13 cellular contexts compared by ENCODE assay signal in genomic region chr4:86921608-86922252, GRCh38. TPM values are rescaled to one million over a fixed set of nuclear protein-coding genes. Genes with fewer than 3 reads are reported as not detected.
DNase-seq lines count a peak whose midpoint lies in the region; ATAC-seq, FAIRE-seq and TF ChIP-seq lines count a peak whose summit lies in the region.
"Had no signal": no experiment of that assay in that cellular context is flagged by ENCODE, and none has a peak within 500 bp of the region (broad histone marks: within the 10 kb centered on the region; RNA-seq: fewer than 3 reads in every experiment).

No MANE protein-coding gene starts in this region.

- H3K9me3 Mint-ChIP-seq in CD14-positive monocyte, result peaks cover 0 to 7% (median 0%) of the 10 kb centered on the region in 7 donors
- H3K9me3 Mint-ChIP-seq: neural crest cell had no signal

- POLR2A ChIA-PET in HepG2 (lab: Yijun Ruan, JAX), result interaction anchor here (1.5 to 2.2 kb wide), 2 partner anchors 14 to 85 kb away, joined by 17 to 21 read pairs; partner anchors contain the start of gene AFF1

- FAIRE-seq in bronchial epithelial cell (lab: Jason Lieb, UNC) (no peak), HepG2 (lab: Jason Lieb, UNC) (no peak)
- FAIRE-seq: kidney had no signal

- no peak overlapping the region for H2AFZ ChIP-seq in HepG2 (ENCODE audit: low read length)

- H3K79me2 ChIP-seq in HepG2 (ENCODE audit: insufficient read depth, low read length), result no peaks in the 10 kb centered on the region

- DNase-seq in CD14-positive monocyte (ENCODE audit: low spot score) (no peak), MV-4-11 (lab: John Stamatoyannopoulos, UW) (peak; percentile 86), bronchial epithelial cell (ENCODE audit: low read depth) (peak; percentile 79), HepG2 (ENCODE audit: low spot score) (no peak), epidermal melanocyte (ENCODE audit: insufficient read length, low spot score) (no peak), GM10266 (ENCODE audit: extremely low spot score) (no peak), NCI-H526 (lab: John Stamatoyannopoulos, UW) (no peak), NCI-H128 (lab: John Stamatoyannopoulos, UW; ENCODE audit: unreplicated experiment) (no peak)
- DNase-seq: kidney had no signal

- H3K36me3 Mint-ChIP-seq in CD14-positive monocyte, result peaks cover 0 to 10% of the 10 kb centered on the region in 2 donors

- H3K4me3 ChIP-seq in bronchial epithelial cell (ENCODE audit: low read depth, low read length) (no peak overlapping the region), HepG2 (replicated peaks in 1 of 3; ENCODE audit: insufficient read depth in 1 of 3, low read depth in 2 of 3, low read length in 3 of 3) (no peak overlapping the region)
- H3K4me3 ChIP-seq: GM12878 had no signal

- in situ Hi-C loops in HepG2 (cut with HindIII; ENCODE audit: extremely low pct_ligation_motif_present, low pct_unique_long_range_greater_than_20kb), result loop anchor here (5.0 to 10.0 kb wide), 2 partner anchors 171 to 313 kb away; no protein-coding TSS in a partner anchor

- 93% methylated on average over 1 of the region's 1 CpG for WGBS in HepG2 (ENCODE audit: low lambda C conversion rate)

- H3K27ac Mint-ChIP-seq in CD14-positive monocyte, result peak overlapping the region; percentile 64 to 94 (median 78)
- H3K27ac Mint-ChIP-seq: activated CD8-positive, alpha-beta T cell treated with anti-CD3 and anti-CD28 coated beads, Interleukin-2, amount 10 ng/mL, durations not matched to agents 7 days and 5 days; mesothelial cell of epicardium had no signal

- H4K20me1 ChIP-seq in HepG2 (ENCODE audit: insufficient read depth, low read length), result no peaks in the 10 kb centered on the region

- H3K27me3 Mint-ChIP-seq in CD14-positive monocyte (ENCODE audit: low read depth in 3 of 3), result no peaks in the 10 kb centered on the region

- intact Hi-C loops in CD14-positive monocyte (cut with micrococcal nuclease) (loop anchor here (2.0 to 10.0 kb wide), 4 partner anchors 25 to 313 kb away; no protein-coding TSS in a partner anchor), HepG2 (cut with micrococcal nuclease; ENCODE audit: unreplicated experiment) (loop anchor here (1.0 to 5.0 kb wide), 3 partner anchors 85 to 186 kb away; no protein-coding TSS in a partner anchor)

- no peak for TF ChIP-seq RAD21 in HepG2 (CRISPR knock-in tag; IDR thresholded peaks at IDR 0.05)

- H3K36me3 ChIP-seq in bronchial epithelial cell (ENCODE audit: control insufficient read depth, insufficient read depth, low read length), result no peaks in the 10 kb centered on the region
- H3K36me3 ChIP-seq in HepG2 (replicated peaks in 1 of 2; ENCODE audit: control insufficient read depth in 1 of 2, insufficient read depth in 2 of 2, low read length in 2 of 2), result peaks cover 1 to 4% of the 10 kb centered on the region in 2 experiments; a peak in 2 of 5 replicates

- no peaks in the 10 kb centered on the region for H3K9me3 ChIP-seq in HepG2 (ENCODE audit: low read length)

- H3K27ac ChIP-seq in HepG2 (ENCODE audit: extremely low read length, insufficient read depth, low read length), result no peak overlapping the region

- H3K27me3 ChIP-seq in bronchial epithelial cell (ENCODE audit: control insufficient read depth, insufficient read depth, low read length), result no peaks in the 10 kb centered on the region
- no peaks in the 10 kb centered on the region for H3K27me3 ChIP-seq in HepG2 (ENCODE audit: control insufficient read depth in 1 of 2, insufficient read depth in 2 of 2, low read length in 2 of 2)

- CTCF ChIA-PET in HepG2 (lab: Yijun Ruan, JAX; ENCODE audit: low intra/inter-chr PET ratio, low total read pairs), result interaction anchor here (1.4 to 2.9 kb wide), 3 partner anchors 13 to 171 kb away, joined by 5 to 23 read pairs (median 7); partner anchors contain the start of gene AFF1

- no peak overlapping the region for H3K9ac ChIP-seq in HepG2 (ENCODE audit: insufficient read depth, low read depth, low read length)

- no peak overlapping the region for H3K4me2 ChIP-seq in HepG2 (ENCODE audit: low read depth, low read length)

- TF ChIP-seq CTCF in CD14-positive monocyte (IDR thresholded peaks at IDR 0.05) (no peak), bronchial epithelial cell (IDR thresholded peaks at IDR 0.05; ENCODE audit: insufficient read depth, low read length, severe bottlenecking) (no peak), HepG2 (CRISPR knock-in tag; IDR thresholded peaks at IDR 0.05) (no peak), GM10266 (IDR thresholded peaks at IDR 0.05; ENCODE audit: control insufficient read depth, insufficient read depth, low read depth, missing control alignments) (no peak)

- TF ChIP-seq EP300 in HepG2 (IDR thresholded peaks at IDR 0.05; ENCODE audit: low read depth in 2 of 2, low read length in 2 of 2), result no peak
- TF ChIP-seq EP300 in HepG2 (CRISPR knock-in tag; IDR thresholded peaks at IDR 0.05; ENCODE audit: borderline replicate concordance), result no peak

- peaks cover 14% of the 10 kb centered on the region for H3K4me1 ChIP-seq in HepG2 (ENCODE audit: insufficient read depth, low read length)

- peaks cover 65% of the 10 kb centered on the region for H3K4me1 Mint-ChIP-seq in CD14-positive monocyte

- BruUV-seq in HepG2 (replicated peaks; lab: Mats Ljungman, UMichigan), result no TSS peak

- no peak for ATAC-seq in HepG2

- TF ChIP-seq POLR2A in HepG2 (IDR thresholded peaks at IDR 0.05; ENCODE audit: insufficient read depth in 1 of 2, low read depth in 2 of 2, low read length in 2 of 2), result no peak

- peak overlapping the region in 1 of 2 donors; percentile 68 for H3K4me3 Mint-ChIP-seq in CD14-positive monocyte
- H3K4me3 Mint-ChIP-seq: activated CD8-positive, alpha-beta T cell treated with anti-CD3 and anti-CD28 coated beads, Interleukin-2, amount 10 ng/mL, durations not matched to agents 7 days and 5 days; mesothelial cell of epicardium; neural crest cell had no signal

TF ChIP-seq in HepG2, 621 proteins besides CTCF, POLR2A, EP300 and RAD21 (continues in another document):
- 0 out of 2 replicates have a peak, but pooled peaks have one; percentile 5 for TF ChIP-seq CEBPB (IDR thresholded peaks at IDR 0.05; ENCODE audit: borderline replicate concordance, low read depth, low read length)

RNA-seq across cellular contexts. Expression of gene AFF1, which starts 13.1 kb away (rescaled TPM):
- polyA plus RNA-seq in CD14-positive monocyte (10 to 100 TPM in 1 of 2 donors, 1 to 10 TPM in 1; 7.5 to 20.9 TPM), HepG2 (2011; rRNA removed) (13.8 and 15.5 TPM in 2 replicates)
- total RNA-seq in bronchial epithelial cell (9.2 and 11.9 TPM in 2 replicates), HepG2 (2016; rRNA removed; fragmentation: Illumina TruSeq; extraction: Trizol) (15.9 and 19.6 TPM in 2 replicates)
- total RNA-seq in HepG2 (2016; cell fraction: cytosol; rRNA removed; fragmentation: Illumina TruSeq; extraction: Trizol; ENCODE audit: low read depth), result 65.4 and 76.1 TPM in 2 replicates
- 14.5 and 14.6 TPM in 2 replicates for total RNA-seq in HepG2 (2016; cell fraction: insoluble cytoplasmic fraction; rRNA removed; fragmentation: Illumina TruSeq; extraction: Trizol)
- 51.6 and 53.5 TPM in 2 replicates for total RNA-seq in HepG2 (2016; cell fraction: membrane; rRNA removed; fragmentation: Illumina TruSeq; extraction: Trizol)
- total RNA-seq in HepG2 (2016; cell fraction: nucleus; rRNA removed; fragmentation: Illumina TruSeq; extraction: Trizol), result 25.2 and 33.9 TPM in 2 replicates
- 7.7 and 8.8 TPM in 2 replicates for polyA plus RNA-seq in HepG2 (2011; cell fraction: cytosol; rRNA removed)
- 33.4 and 42.0 TPM in 2 replicates for polyA plus RNA-seq in HepG2 (2011; cell fraction: nucleus; rRNA removed)
- polyA plus RNA-seq in HepG2 (2012), result 13.2 and 14.7 TPM in 2 replicates
- polyA plus RNA-seq in HepG2 (2016; cell fraction: cytosol; fragmentation: Illumina TruSeq; extraction: Trizol; ENCODE audit: low read depth), result 1.8 TPM in 2 replicates
- polyA plus RNA-seq in HepG2 (2016; cell fraction: insoluble cytoplasmic fraction; fragmentation: Illumina TruSeq; extraction: Trizol; ENCODE audit: low read depth), result 10.9 and 12.7 TPM in 2 replicates
- polyA plus RNA-seq in HepG2 (2016; cell fraction: membrane; fragmentation: Illumina TruSeq; extraction: Trizol; ENCODE audit: low read depth), result 1.7 and 2.9 TPM in 2 replicates
- polyA plus RNA-seq in HepG2 (2016; cell fraction: nucleus; fragmentation: Illumina TruSeq; extraction: Trizol; ENCODE audit: insufficient read depth, low read depth), result 16.5 and 19.7 TPM in 2 replicates
- polyA minus RNA-seq in HepG2 (2011; rRNA and poly(A)+ RNA removed; ENCODE audit: low replicate concordance), result 65.4 and 78.4 TPM in 2 replicates
- polyA minus RNA-seq in HepG2 (2011; cell fraction: cytosol; rRNA and poly(A)+ RNA removed), result 32.3 and 37.4 TPM in 2 replicates
- polyA minus RNA-seq in HepG2 (2011; cell fraction: nucleus; rRNA and poly(A)+ RNA removed), result 92.7 and 94.2 TPM in 2 replicates

RNA-seq across cellular contexts. Expression of gene C4orf36, which starts 29.5 kb away (rescaled TPM):
- polyA plus RNA-seq in CD14-positive monocyte, result under 1 TPM in 1 of 2 donors, not detected in 1; 0.14 TPM
- total RNA-seq in bronchial epithelial cell, result 1.8 and 2.4 TPM in 2 replicates
- not detected in 2 replicates for total RNA-seq in HepG2 (2016; rRNA removed; fragmentation: Illumina TruSeq; extraction: Trizol)
- 0.44 TPM in 1 of 2 replicates, not detected in the other for total RNA-seq in HepG2 (2016; cell fraction: cytosol; rRNA removed; fragmentation: Illumina TruSeq; extraction: Trizol; ENCODE audit: low read depth)
- not detected in 2 replicates for total RNA-seq in HepG2 (2016; cell fraction: insoluble cytoplasmic fraction; rRNA removed; fragmentation: Illumina TruSeq; extraction: Trizol)
- 0.40 TPM in 1 of 2 replicates, not detected in the other for total RNA-seq in HepG2 (2016; cell fraction: membrane; rRNA removed; fragmentation: Illumina TruSeq; extraction: Trizol)
- not detected in 2 replicates for total RNA-seq in HepG2 (2016; cell fraction: nucleus; rRNA removed; fragmentation: Illumina TruSeq; extraction: Trizol)
- polyA plus RNA-seq in HepG2 (2011; rRNA removed), result 0.25 and 0.63 TPM in 2 replicates
- 0.12 and 0.15 TPM in 2 replicates for polyA plus RNA-seq in HepG2 (2011; cell fraction: cytosol; rRNA removed)
- not detected in 2 replicates for polyA plus RNA-seq in HepG2 (2011; cell fraction: nucleus; rRNA removed)
- polyA plus RNA-seq in HepG2 (2012), result 0.19 TPM in 1 of 2 replicates, not detected in the other
- 0.60 and 0.75 TPM in 2 replicates for polyA plus RNA-seq in HepG2 (2016; cell fraction: cytosol; fragmentation: Illumina TruSeq; extraction: Trizol; ENCODE audit: low read depth)
- not detected in 2 replicates for polyA plus RNA-seq in HepG2 (2016; cell fraction: insoluble cytoplasmic fraction; fragmentation: Illumina TruSeq; extraction: Trizol; ENCODE audit: low read depth)
- 0.40 and 0.87 TPM in 2 replicates for polyA plus RNA-seq in HepG2 (2016; cell fraction: membrane; fragmentation: Illumina TruSeq; extraction: Trizol; ENCODE audit: low read depth)
- not detected in 2 replicates for polyA plus RNA-seq in HepG2 (2016; cell fraction: nucleus; fragmentation: Illumina TruSeq; extraction: Trizol; ENCODE audit: insufficient read depth, low read depth)
- 1.2 TPM in 1 of 2 replicates, not detected in the other for polyA minus RNA-seq in HepG2 (2011; rRNA and poly(A)+ RNA removed; ENCODE audit: low replicate concordance)
- polyA minus RNA-seq in HepG2 (2011; cell fraction: cytosol; rRNA and poly(A)+ RNA removed), result not detected in 2 replicates
- polyA minus RNA-seq in HepG2 (2011; cell fraction: nucleus; rRNA and poly(A)+ RNA removed), result not detected in 2 replicates

Comparison
In these comparisons a context has a peak if more than half of its experiments do, and no peak if none do; other contexts are left out.
1. DNase-seq: peak in MV-4-11 (single experiment) and bronchial epithelial cell (single experiment); none in CD14-positive monocyte (single experiment), HepG2 (single experiment), epidermal melanocyte (single experiment), GM10266 (single experiment), NCI-H526 (0 of 2) and NCI-H128 (single experiment).